8 cellular contexts compared by ENCODE assay signal in the genomic region with DNA sequence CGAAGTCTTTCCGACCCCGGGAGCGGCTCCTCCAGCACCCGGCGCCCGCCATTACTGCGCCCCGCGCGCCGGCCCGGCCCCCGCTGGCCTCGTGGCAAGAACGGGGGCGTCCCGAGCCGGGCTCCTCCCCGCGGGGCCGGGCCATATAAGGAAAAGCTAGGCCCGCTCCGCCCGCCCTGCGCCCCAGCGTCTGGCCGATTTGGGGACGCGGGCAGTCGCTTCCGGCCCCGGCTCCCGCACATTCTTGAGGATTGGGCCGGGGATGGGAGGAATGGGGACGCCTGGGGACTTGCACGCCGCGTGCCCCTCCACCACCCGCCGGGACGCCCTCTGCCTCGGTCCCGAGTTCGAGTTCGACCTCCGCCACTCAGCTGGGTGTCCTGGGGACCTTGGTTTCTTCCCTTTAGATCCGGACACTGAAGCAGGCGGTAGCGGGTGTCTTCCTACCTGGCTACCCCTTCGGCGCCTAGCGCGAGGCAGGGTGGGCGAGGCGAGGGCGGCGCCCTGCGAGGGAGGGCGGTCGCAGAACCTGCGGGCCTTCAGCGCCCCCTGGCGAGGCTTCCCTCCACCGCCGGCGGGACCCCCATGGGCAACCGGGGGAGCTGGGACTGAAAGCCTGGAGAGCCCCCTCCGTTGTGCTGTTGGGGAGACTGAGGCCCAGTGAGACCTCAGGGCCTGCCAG. TPM values are rescaled to one million over a fixed set of nuclear protein-coding genes. Genes with fewer than 3 reads are reported as not detected.
DNase-seq lines count a peak whose midpoint lies in the region; ATAC-seq and TF ChIP-seq lines count a peak whose summit lies in the region.

No MANE protein-coding gene starts in this region.

- H3K27me3 ChIP-seq in H9 (ENCODE audit: insufficient read depth, low read length) (no peaks in the 10 kb centered on the region), mesendoderm (ENCODE audit: insufficient read depth, low read length, poor library complexity) (no peaks in the 10 kb centered on the region)

- H3K4me1 Mint-ChIP-seq in H9: peaks cover 31 to 40% of the 10 kb centered on the region in 2 experiments
- peaks cover 30 to 37% of the 10 kb centered on the region in 2 donors for H3K4me1 Mint-ChIP-seq in effector memory CD8-positive, alpha-beta T cell (ENCODE audit: low read depth in 2 of 2)

- no peak overlapping the region for H2BK20ac ChIP-seq in H9 (ENCODE audit: low read depth, low read length, poor library complexity, severe bottlenecking)

- H2BK5ac ChIP-seq in H9 (ENCODE audit: insufficient read length, low read length) (no peak overlapping the region), mesendoderm (ENCODE audit: low read length) (no peak overlapping the region)

- H3K9me3 Mint-ChIP-seq in H9: no peaks in the 10 kb centered on the region
- H3K9me3 Mint-ChIP-seq in effector memory CD8-positive, alpha-beta T cell: no peaks in the 10 kb centered on the region

- H3K4me1 ChIP-seq in H9 (ENCODE audit: insufficient read depth, low read length): no peaks in the 10 kb centered on the region
- H3K4me1 ChIP-seq in mesendoderm (ENCODE audit: control insufficient read depth, low read depth, low read length): peaks cover 7% of the 10 kb centered on the region

- H3K56ac ChIP-seq in H9 (ENCODE audit: insufficient read length, low read depth, low read length) (no peak overlapping the region), mesendoderm (ENCODE audit: low read length) (peak overlapping the region; percentile 98)

- H2AFZ ChIP-seq in H9 (ENCODE audit: low read length): no peak overlapping the region

- no peak overlapping the region for H3T11ph ChIP-seq in H9 (ENCODE audit: low read length)

- no peaks in the 10 kb centered on the region for H3K36me3 ChIP-seq in mesendoderm (ENCODE audit: control insufficient read depth, insufficient read depth, low read length)

- H3K9ac ChIP-seq in H9 (ENCODE audit: extremely low read depth, insufficient read length, low read length) (peak overlapping the region; percentile 89), mesendoderm (ENCODE audit: low read length) (peak overlapping the region; percentile 95)

- H2BK120ac ChIP-seq in H9 (ENCODE audit: low read depth, low read length, poor library complexity, severe bottlenecking): peak overlapping the region; percentile 82
- H2BK120ac ChIP-seq in mesendoderm (ENCODE audit: low read depth, low read length): no peak overlapping the region

- H3K27me3 Mint-ChIP-seq in H9 (ENCODE audit: low read depth): peaks cover 5% of the 10 kb centered on the region
- H3K27me3 Mint-ChIP-seq in effector memory CD8-positive, alpha-beta T cell: no peaks in the 10 kb centered on the region

- DNase-seq in GDM1 (lab: John Stamatoyannopoulos, UW) (peak; percentile 74), H9 (peak; percentile 89), NCI-H2171 (lab: John Stamatoyannopoulos, UW) (peak; percentile 70), mesendoderm (peak; percentile 93), DMS 273 (lab: John Stamatoyannopoulos, UW; ENCODE audit: unreplicated experiment) (no peak)
- DNase-seq in activated CD8-positive, alpha-beta memory T cell treated with anti-CD3 and anti-CD28 coated beads for 4 hours (ENCODE audit: low read depth in 2 of 2): peak; percentile 74 to 79
- DNase-seq in effector memory CD8-positive, alpha-beta T cell: peak; percentile 80 to 82 (median 81)
- DNase-seq in stimulated activated CD8-positive, alpha-beta memory T cell treated with anti-CD3 and anti-CD28 coated beads, Interleukin-15, amount 100 ng/mL, for 24 hours (ENCODE audit: low read depth): peak; percentile 77

- no peaks in the 10 kb centered on the region for H3K79me1 ChIP-seq in H9 (ENCODE audit: insufficient read depth, low read depth, low read length, poor library complexity, severe bottlenecking)
- peaks cover 10% of the 10 kb centered on the region for H3K79me1 ChIP-seq in mesendoderm (ENCODE audit: low read length)

- H3K9me3 ChIP-seq in H9 (ENCODE audit: control insufficient read depth, low read depth, low read length): no peaks in the 10 kb centered on the region

- peak; percentile 87 for ATAC-seq in effector memory CD8-positive, alpha-beta T cell (replicated peaks)

- peaks cover 0 to 2% (median 2%) of the 10 kb centered on the region in 3 experiments; a peak in 4 of 7 replicates for H3K36me3 Mint-ChIP-seq in H9 (ENCODE audit: insufficient read depth in 1 of 3, low read depth in 3 of 3)
- peaks cover 12% of the 10 kb centered on the region for H3K36me3 Mint-ChIP-seq in effector memory CD8-positive, alpha-beta T cell (ENCODE audit: insufficient read depth)

- peak overlapping the region; percentile 82 to 90 for H3K4me3 Mint-ChIP-seq in H9
- peak overlapping the region; percentile 83 to 90 for H3K4me3 Mint-ChIP-seq in effector memory CD8-positive, alpha-beta T cell

- H3K79me2 ChIP-seq in H9 (ENCODE audit: insufficient read depth, low read length) (no peaks in the 10 kb centered on the region; the same call in 1 of the 2 replicates), mesendoderm (ENCODE audit: control insufficient read depth, insufficient read depth, low read length) (peaks cover 7% of the 10 kb centered on the region)

- no peak overlapping the region for H3K27ac ChIP-seq in H9 (ENCODE audit: insufficient read length, low read depth, low read length)
- H3K27ac ChIP-seq in mesendoderm (ENCODE audit: low read depth, low read length): peak overlapping the region; percentile 47

- no peak overlapping the region for H4K91ac ChIP-seq in H9 (ENCODE audit: insufficient read length, low read depth, low read length)

- peak overlapping the region; percentile 75 for H3K4me3 ChIP-seq in mesendoderm (ENCODE audit: low read length)

- H3K23ac ChIP-seq in H9 (ENCODE audit: insufficient read length, low read depth, low read length) (no peak overlapping the region), mesendoderm (ENCODE audit: low read length) (no peak overlapping the region)

- peaks cover 10% of the 10 kb centered on the region for H3K23me2 ChIP-seq in H9 (ENCODE audit: insufficient read length, low read depth, low read length, poor library complexity, severe bottlenecking)

- H2AK5ac ChIP-seq in H9 (ENCODE audit: insufficient read length, low read length) (no peak overlapping the region), mesendoderm (ENCODE audit: low read length) (no peak overlapping the region)

- H3K4ac ChIP-seq in H9 (ENCODE audit: low read depth, low read length) (no peak overlapping the region; the same call in 1 of the 2 replicates), mesendoderm (ENCODE audit: low read depth, low read length) (peak overlapping the region; percentile 59)

- H4K20me1 ChIP-seq in H9 (ENCODE audit: control insufficient read depth, insufficient read depth, insufficient read length): no peaks in the 10 kb centered on the region

- peak; percentile 95 for TF ChIP-seq CTCF in H9 (conservative IDR thresholded peaks at IDR 0.05)

- peak overlapping the region; percentile 90 for H3K4me2 ChIP-seq in H9 (ENCODE audit: insufficient read depth, insufficient read length, low read length)
- peak overlapping the region; percentile 94 for H3K4me2 ChIP-seq in mesendoderm (ENCODE audit: low read length)

- H3K18ac ChIP-seq in H9 (ENCODE audit: insufficient read length, low read depth, low read length) (peak overlapping the region; percentile 92), mesendoderm (ENCODE audit: low read length) (peak overlapping the region; percentile 77)

- peak overlapping the region; percentile 97 for H3K14ac ChIP-seq in H9 (ENCODE audit: insufficient read depth, low read length)

- no peak overlapping the region for H4K8ac ChIP-seq in H9 (replicated peaks; ENCODE audit: insufficient read length, low read depth, low read length)
- H4K8ac ChIP-seq in mesendoderm (ENCODE audit: low read depth, low read length): peak overlapping the region; percentile 17

- H2BK12ac ChIP-seq in H9 (ENCODE audit: insufficient read length, low read depth, low read length): no peak overlapping the region

- peak overlapping the region in 2 of 3 experiments; percentile 55 to 94; a peak in 3 of 7 replicates for H3K27ac Mint-ChIP-seq in H9
- H3K27ac Mint-ChIP-seq in effector memory CD8-positive, alpha-beta T cell: peak overlapping the region; percentile 79 to 80

- no peak overlapping the region for H4K5ac ChIP-seq in H9 (ENCODE audit: insufficient read length, low read depth, low read length)
- no peak overlapping the region for H4K5ac ChIP-seq in mesendoderm (ENCODE audit: low read length)

- H2BK15ac ChIP-seq in H9 (ENCODE audit: low read depth, low read length) (no peak overlapping the region), mesendoderm (replicated peaks; ENCODE audit: low read depth) (no peak overlapping the region)

- no CpG with 5 or more reads among the region's 69 CpGs for WGBS in H9 (ENCODE audit: extremely low coverage, insufficient read length, low lambda C conversion rate)
- no CpG with 5 or more reads among the region's 69 CpGs for WGBS in mesendoderm (ENCODE audit: extremely low coverage, insufficient coverage, low lambda C conversion rate)

RNA-seq across cellular contexts. Expression of gene SMTN, which starts 3.8 kb away (rescaled TPM):
- total RNA-seq in H9 (2021): 21.1 and 23.4 TPM in 2 replicates
- 15.4 TPM for polyA plus RNA-seq in mesendoderm (2013, experiment 1 of 2)
- polyA plus RNA-seq in mesendoderm (2013, experiment 2 of 2): 17.7 TPM

RNA-seq across cellular contexts. Expression of gene SELENOM, which starts 22.4 kb away (rescaled TPM):
- 18.6 and 20.1 TPM in 2 replicates for total RNA-seq in H9 (2021)
- polyA plus RNA-seq in mesendoderm (2013, experiment 1 of 2): 13.1 TPM
- 13.7 TPM for polyA plus RNA-seq in mesendoderm (2013, experiment 2 of 2)

RNA-seq across cellular contexts. Expression of gene INPP5J, which starts 37.8 kb away (rescaled TPM):
- total RNA-seq in H9 (2021): 4.7 and 4.9 TPM in 2 replicates
- 4.2 TPM for polyA plus RNA-seq in mesendoderm (2013, experiment 1 of 2)
- 4.1 TPM for polyA plus RNA-seq in mesendoderm (2013, experiment 2 of 2)

RNA-seq across cellular contexts. Expression of gene PLA2G3, which starts 55.4 kb away (rescaled TPM):
- 8.2 and 8.3 TPM in 2 replicates for total RNA-seq in H9 (2021)
- polyA plus RNA-seq in mesendoderm (2013, experiment 1 of 2): 10.6 TPM
- polyA plus RNA-seq in mesendoderm (2013, experiment 2 of 2): 11.4 TPM
